Comparison of ENCODE assay signal across 16 cellular contexts in the genomic region with DNA sequence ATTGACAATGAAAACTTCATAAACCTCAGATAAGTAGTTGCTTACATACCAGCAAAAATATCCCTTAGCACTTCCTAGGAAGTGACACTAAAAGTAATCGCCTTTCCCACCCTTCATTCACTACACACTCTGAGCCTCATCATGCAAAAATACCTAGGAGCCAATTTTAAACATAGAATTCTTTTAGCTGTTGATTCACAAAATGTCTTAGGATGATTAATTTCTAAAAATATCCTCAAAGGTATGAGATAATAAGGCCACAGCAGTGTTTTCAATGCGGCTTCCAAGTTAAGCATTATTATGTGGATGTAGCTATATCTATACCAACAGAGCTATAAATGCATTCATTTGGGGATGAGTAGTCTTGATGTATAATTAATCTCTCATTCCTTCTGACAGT. TPM values are rescaled to one million over a fixed set of nuclear protein-coding genes. Genes with fewer than 3 reads are reported as not detected.
DNase-seq lines count a peak whose midpoint lies in the region; ATAC-seq and TF ChIP-seq lines count a peak whose summit lies in the region.
"Had no signal": no experiment of that assay in that cellular context is flagged by ENCODE, and none has a peak within 500 bp of the region (broad histone marks: within the 10 kb centered on the region; RNA-seq: fewer than 3 reads in every experiment).

No MANE protein-coding gene starts in this region.

- ATAC-seq in activated T-cell treated with anti-CD3 and anti-CD28 coated beads, Interleukin-2, amount 50 U/mL, for 4 hours: no peak
- peak in 3 of 8 donors; percentile 27 to 70 (median 53) for ATAC-seq in heart right ventricle
- no peak for ATAC-seq in GM21423 (IDR thresholded peaks at IDR 0.05; ENCODE audit: unreplicated experiment)

- DNase-seq in activated T-cell treated with anti-CD3 and anti-CD28 coated beads, Interleukin-2, amount 50 U/mL, for 24 hours: no peak
- no peak for DNase-seq in activated T-cell treated with anti-CD3 and anti-CD28 coated beads, Interleukin-2, amount 50 U/mL, for 4 hours
- DNase-seq in heart right ventricle: no peak
- DNase-seq in right atrium auricular region (ENCODE audit: low spot score): no peak
- no peak for DNase-seq in nephron progenitor cell
- no peak for DNase-seq in COLO668 (lab: John Stamatoyannopoulos, UW; ENCODE audit: unreplicated experiment)
- no peak for DNase-seq in SJCRH30
- DNase-seq: 8988T; ACHN; Calu3; CD4-positive, CD25-positive, alpha-beta regulatory T cell; DMS79; EL had no signal

- intact Hi-C loops in heart right ventricle (cut with DNase I): no loop called here

- H3K4me3 ChIP-seq in heart right ventricle (no peak overlapping the region), right atrium auricular region (no peak overlapping the region), SJCRH30 (no peak overlapping the region)
- H3K4me3 ChIP-seq: BLaER1 treated with 17β-estradiol and CSF1 and Interleukin-3, amounts not matched to agents 10 nM and 100 nM; HAP-1 had no signal

- TF ChIP-seq CTCF in heart right ventricle (IDR thresholded peaks at IDR 0.05): no peak
- TF ChIP-seq CTCF in right atrium auricular region (IDR thresholded peaks at IDR 0.05): no peak
- no peak for TF ChIP-seq CTCF in nephron progenitor cell (IDR thresholded peaks at IDR 0.05)

- peaks cover 0 to 98% (median 8%) of the 10 kb centered on the region in 9 donors for H3K36me3 ChIP-seq in heart right ventricle
- H3K36me3 ChIP-seq in right atrium auricular region: peaks cover 33% of the 10 kb centered on the region
- peaks cover 39% of the 10 kb centered on the region for H3K36me3 ChIP-seq in SJCRH30

- H3K27ac ChIP-seq in heart right ventricle (peak overlapping the region in 6 of 10 donors; percentile 8 to 51 (median 46)), right atrium auricular region (peak overlapping the region in 1 of 2 donors; percentile 63), SJCRH30 (no peak overlapping the region)
- H3K27ac ChIP-seq: BLaER1 treated with 17β-estradiol and CSF1 and Interleukin-3, amounts not matched to agents 10 nM and 100 nM had no signal

- peaks cover 92% of the 10 kb centered on the region for H3K36me3 Mint-ChIP-seq in activated T-cell treated with anti-CD3 and anti-CD28 coated beads, Interleukin-2, amount 50 U/mL, for 24 hours (ENCODE audit: low read depth)
- peaks cover 14% of the 10 kb centered on the region for H3K36me3 Mint-ChIP-seq in activated T-cell treated with anti-CD3 and anti-CD28 coated beads, Interleukin-2, amount 50 U/mL, for 4 hours (ENCODE audit: insufficient read depth)
- peaks cover 38% of the 10 kb centered on the region for H3K36me3 Mint-ChIP-seq in nephron progenitor cell (ENCODE audit: low read depth)

- peaks cover 0 to 17% (median 9%) of the 10 kb centered on the region in 9 donors for H3K4me1 ChIP-seq in heart right ventricle
- H3K4me1 ChIP-seq in right atrium auricular region: no peaks in the 10 kb centered on the region
- no peaks in the 10 kb centered on the region for H3K4me1 ChIP-seq in SJCRH30
- H3K4me1 ChIP-seq: HAP-1 had no signal

- H3K9me3 ChIP-seq in heart right ventricle (no peaks in the 10 kb centered on the region), right atrium auricular region (no peaks in the 10 kb centered on the region), SJCRH30 (replicated peaks) (no peaks in the 10 kb centered on the region)
- H3K9me3 ChIP-seq: BLaER1 treated with 17β-estradiol and CSF1 and Interleukin-3, amounts not matched to agents 10 nM and 100 nM; HAP-1 had no signal

- no peaks in the 10 kb centered on the region for H3K9me3 Mint-ChIP-seq in activated T-cell treated with anti-CD3 and anti-CD28 coated beads, Interleukin-2, amount 50 U/mL, for 24 hours
- no peaks in the 10 kb centered on the region for H3K9me3 Mint-ChIP-seq in activated T-cell treated with anti-CD3 and anti-CD28 coated beads, Interleukin-2, amount 50 U/mL, for 4 hours
- no peaks in the 10 kb centered on the region for H3K9me3 Mint-ChIP-seq in nephron progenitor cell

- H3K27me3 Mint-ChIP-seq in activated T-cell treated with anti-CD3 and anti-CD28 coated beads, Interleukin-2, amount 50 U/mL, for 24 hours: no peaks in the 10 kb centered on the region
- no peaks in the 10 kb centered on the region for H3K27me3 Mint-ChIP-seq in activated T-cell treated with anti-CD3 and anti-CD28 coated beads, Interleukin-2, amount 50 U/mL, for 4 hours (ENCODE audit: low read depth)
- H3K27me3 Mint-ChIP-seq in nephron progenitor cell (ENCODE audit: low read depth, poor library complexity): no peaks in the 10 kb centered on the region
- H3K27me3 Mint-ChIP-seq: CD4-positive, CD25-positive, alpha-beta regulatory T cell had no signal

- peak overlapping the region; percentile 19 for H3K27ac Mint-ChIP-seq in activated T-cell treated with anti-CD3 and anti-CD28 coated beads, Interleukin-2, amount 50 U/mL, for 24 hours
- H3K27ac Mint-ChIP-seq in nephron progenitor cell: peak overlapping the region; percentile 41

- no peak overlapping the region for H3K4me3 Mint-ChIP-seq in activated T-cell treated with anti-CD3 and anti-CD28 coated beads, Interleukin-2, amount 50 U/mL, for 24 hours
- no peak overlapping the region for H3K4me3 Mint-ChIP-seq in activated T-cell treated with anti-CD3 and anti-CD28 coated beads, Interleukin-2, amount 50 U/mL, for 4 hours
- no peak overlapping the region for H3K4me3 Mint-ChIP-seq in nephron progenitor cell
- H3K4me3 Mint-ChIP-seq: CD4-positive, CD25-positive, alpha-beta regulatory T cell had no signal

- H3K4me1 Mint-ChIP-seq in activated T-cell treated with anti-CD3 and anti-CD28 coated beads, Interleukin-2, amount 50 U/mL, for 24 hours (ENCODE audit: low read depth): no peaks in the 10 kb centered on the region
- no peaks in the 10 kb centered on the region for H3K4me1 Mint-ChIP-seq in activated T-cell treated with anti-CD3 and anti-CD28 coated beads, Interleukin-2, amount 50 U/mL, for 4 hours (ENCODE audit: low read depth)
- no peaks in the 10 kb centered on the region for H3K4me1 Mint-ChIP-seq in nephron progenitor cell
- H3K4me1 Mint-ChIP-seq: CD4-positive, CD25-positive, alpha-beta regulatory T cell had no signal

- 42 to 59% methylated on average over 2 of the region's 2 CpGs for WGBS in heart right ventricle, 2 donors

- H3K27me3 ChIP-seq in heart right ventricle (no peaks in the 10 kb centered on the region), right atrium auricular region (no peaks in the 10 kb centered on the region), SJCRH30 (no peaks in the 10 kb centered on the region)
- H3K27me3 ChIP-seq: BLaER1 treated with 17β-estradiol and CSF1 and Interleukin-3, amounts not matched to agents 10 nM and 100 nM had no signal

RNA-seq across cellular contexts. Expression of a gene that starts 13.2 kb away (rescaled TPM):
- 10 to 100 TPM; 57.7 to 60.8 (median 59.9) TPM for total RNA-seq in activated T-cell treated with anti-CD3 and anti-CD28 coated beads, Interleukin-2, amount 50 U/mL, for 4 hours
- total RNA-seq in heart right ventricle: 10 to 100 TPM in 1 of 10 donors, 1 to 10 TPM in 9; 5.6 to 11.2 (median 7.5) TPM
- polyA plus RNA-seq in heart right ventricle: 1 to 10 TPM; 6.8 to 9.9 TPM
- 1 to 10 TPM; 6.8 to 6.9 TPM for total RNA-seq in right atrium auricular region
- total RNA-seq in SJCRH30 (2014; rRNA removed; shearing (Covaris generic)): 59.7 and 70.0 TPM in 2 replicates

RNA-seq across cellular contexts. Expression of a gene that starts 18.6 kb away (rescaled TPM):
- 100 to 1,000 TPM; 141 to 156 (median 150) TPM for total RNA-seq in activated T-cell treated with anti-CD3 and anti-CD28 coated beads, Interleukin-2, amount 50 U/mL, for 4 hours
- 100 to 1,000 TPM in 9 of 10 donors, 10 to 100 TPM in 1; 95.5 to 115 (median 106) TPM for total RNA-seq in heart right ventricle
- polyA plus RNA-seq in heart right ventricle: 10 to 100 TPM; 65.4 to 88.5 TPM
- 10 to 100 TPM; 39.8 to 62.6 TPM for total RNA-seq in right atrium auricular region
- total RNA-seq in SJCRH30 (2014; rRNA removed; shearing (Covaris generic)): 93.4 and 94.9 TPM in 2 replicates
